14 cellular contexts compared by ENCODE assay signal in the genomic region with DNA sequence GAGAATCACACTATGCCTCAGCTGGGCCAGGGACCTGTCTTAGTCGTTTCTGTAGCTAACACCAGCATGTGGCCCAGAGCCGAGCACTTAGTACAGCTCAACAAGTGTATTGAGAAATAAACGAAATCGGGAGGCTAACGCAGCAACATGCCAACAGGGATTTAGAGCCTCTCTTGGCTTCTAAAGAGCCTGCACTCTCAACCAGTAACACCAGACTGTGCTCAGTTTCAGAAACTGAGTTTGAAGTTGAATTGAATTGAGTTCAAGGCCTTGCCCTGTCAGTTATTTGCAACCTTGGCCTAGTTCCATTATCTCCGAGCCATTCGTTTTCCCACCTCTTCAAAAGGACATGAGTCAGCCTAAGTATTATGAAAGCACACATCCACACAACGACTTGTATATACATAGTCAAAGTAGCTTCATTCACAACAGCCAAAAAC.
A peak's percentile ranks its signal among the peaks of the same experiment; 100 is the strongest.
DNase-seq lines count a peak whose midpoint lies in the region; ATAC-seq and TF ChIP-seq lines count a peak whose summit lies in the region.
"Had no signal": no experiment of that assay in that cellular context is flagged by ENCODE, and none has a peak within 500 bp of the region (broad histone marks: within the 10 kb centered on the region; RNA-seq: fewer than 3 reads in every experiment).

No MANE protein-coding gene starts in this region.

- intact Hi-C loops in IMR-90 (cut with micrococcal nuclease), result no loop called here
- intact Hi-C loops in right lobe of liver (cut with DNase I), result no loop called here
- intact Hi-C loops in transverse colon (cut with DNase I; ENCODE audit: low total_unique reads), result no loop called here

- peaks cover 5% of the 10 kb centered on the region; the same call in 1 of the 2 replicates for H3K4me1 ChIP-seq in IMR-90 (ENCODE audit: control insufficient read depth, insufficient read depth, low read length)
- H3K4me1 ChIP-seq in right lobe of liver, result no peaks in the 10 kb centered on the region
- H3K4me1 ChIP-seq in transverse colon, result peaks cover 0 to 11% (median 7%) of the 10 kb centered on the region in 4 donors

- in situ Hi-C loops in IMR-90 (cut with MboI; ENCODE audit: low sequenced_read_pairs), result no loop called here
- in situ Hi-C loops in transverse colon (cut with MboI; ENCODE audit: low pct_ligation_motif_present in 1 of 4, low pct_unique_long_range_greater_than_20kb in 1 of 4, low sequenced_read_pairs in 3 of 4), result no loop called here

- peak overlapping the region; percentile 30; the same call in 1 of the 2 replicates for H2BK20ac ChIP-seq in IMR-90 (ENCODE audit: low read depth, low read length)

- H3K9me3 ChIP-seq in IMR-90 (ENCODE audit: control insufficient read depth, insufficient read depth, low read length) (no peaks in the 10 kb centered on the region), right lobe of liver (no peaks in the 10 kb centered on the region), transverse colon (no peaks in the 10 kb centered on the region)
- H3K9me3 ChIP-seq: Peyer's patch had no signal

- no peak overlapping the region for H3K4me3 Mint-ChIP-seq in activated naive CD4-positive, alpha-beta T cell treated with anti-CD3 and anti-CD28 coated beads, Interleukin-2, amount 10 ng/mL, durations not matched to agents 7 days and 5 days
- H3K4me3 Mint-ChIP-seq: central memory CD8-positive, alpha-beta T cell; naive thymus-derived CD4-positive, alpha-beta T cell; T-helper 1 cell treated with Interleukin-12 subunit alpha and Interleukin-12 subunit beta and Interleukin-4 antibody, amounts not matched to agents 30 μg/mL and 1 μg/mL, for 36 hours had no signal

- POLR2A ChIA-PET in IMR-90 (lab: Charles Lee; ENCODE audit: unreplicated experiment), result no interaction called here

- 0 out of 2 replicates have a peak overlapping the region, but pooled peaks have one; percentile 3 for H4K91ac ChIP-seq in IMR-90 (ENCODE audit: insufficient read depth, low read depth, low read length)

- peak; percentile 84 for DNase-seq in IMR-90
- peak; percentile 61 for DNase-seq in dermis blood vessel endothelial cell
- DNase-seq in right lobe of liver, result no peak
- DNase-seq in transverse colon, result peak; percentile 45
- no peak for DNase-seq in erythroblast (lab: John Stamatoyannopoulos, UW)
- no peak for DNase-seq in activated naive CD4-positive, alpha-beta T cell treated with anti-CD3 and anti-CD28 coated beads, Interleukin-2, amount 10 ng/mL, durations not matched to agents 7 days and 5 days
- DNase-seq: activated effector memory CD4-positive, alpha-beta T cell treated with Interleukin-2 at 50 U/mL for 16 hours; naive thymus-derived CD4-positive, alpha-beta T cell; NCI-H1048; NCI-H446 treated with DMSO at 0.1 percent for 48 hours had no signal

- H2AK5ac ChIP-seq in IMR-90 (ENCODE audit: low read depth, low read length), result peak overlapping the region; percentile 54; the same call in 1 of the 2 replicates

- no peak; the same call in 1 of the 2 replicates for TF ChIP-seq RAD21 in IMR-90 (IDR thresholded peaks at IDR 0.05; ENCODE audit: low read length)

- TF ChIP-seq CTCF in IMR-90 (conservative IDR thresholded peaks at IDR 0.05; ENCODE audit: low read depth, low read length), result no peak
- no peak for TF ChIP-seq CTCF in right lobe of liver (IDR thresholded peaks at IDR 0.05)
- no peak for TF ChIP-seq CTCF in transverse colon (IDR thresholded peaks at IDR 0.05)

- H3K4me2 ChIP-seq in IMR-90 (ENCODE audit: low read depth, low read length), result no peak overlapping the region

- no peak overlapping the region for H3K27ac Mint-ChIP-seq in activated naive CD4-positive, alpha-beta T cell treated with anti-CD3 and anti-CD28 coated beads, Interleukin-2, amount 10 ng/mL, durations not matched to agents 7 days and 5 days
- H3K27ac Mint-ChIP-seq: naive thymus-derived CD4-positive, alpha-beta T cell; T-helper 1 cell treated with Interleukin-12 subunit alpha and Interleukin-12 subunit beta and Interleukin-4 antibody, amounts not matched to agents 30 μg/mL and 1 μg/mL, for 36 hours had no signal

- peak overlapping the region; percentile 25; the same call in 1 of the 2 replicates for H3K4ac ChIP-seq in IMR-90 (ENCODE audit: low read depth, low read length)

- H3K9me3 Mint-ChIP-seq in activated naive CD4-positive, alpha-beta T cell treated with anti-CD3 and anti-CD28 coated beads, Interleukin-2, amount 10 ng/mL, durations not matched to agents 7 days and 5 days, result no peaks in the 10 kb centered on the region
- H3K9me3 Mint-ChIP-seq: central memory CD8-positive, alpha-beta T cell; T-helper 1 cell treated with Interleukin-12 subunit alpha and Interleukin-12 subunit beta and Interleukin-4 antibody, amounts not matched to agents 30 μg/mL and 1 μg/mL, for 36 hours had no signal

- no peak overlapping the region for H4K8ac ChIP-seq in IMR-90 (ENCODE audit: low read depth in 2 of 2, low read length in 2 of 2)

- no peaks in the 10 kb centered on the region for H3K79me1 ChIP-seq in IMR-90 (ENCODE audit: low read depth in 1 of 2, low read length in 2 of 2)

- no peaks in the 10 kb centered on the region for H3K4me1 Mint-ChIP-seq in activated naive CD4-positive, alpha-beta T cell treated with anti-CD3 and anti-CD28 coated beads, Interleukin-2, amount 10 ng/mL, durations not matched to agents 7 days and 5 days
- H3K4me1 Mint-ChIP-seq: central memory CD8-positive, alpha-beta T cell; naive thymus-derived CD4-positive, alpha-beta T cell had no signal

- H4K20me1 ChIP-seq in IMR-90 (ENCODE audit: insufficient read depth, low read length), result no peaks in the 10 kb centered on the region

- TF ChIP-seq POLR2A in IMR-90 (IDR thresholded peaks at IDR 0.05; ENCODE audit: low read depth, low read length) (no peak), right lobe of liver (IDR thresholded peaks at IDR 0.05) (no peak), transverse colon (IDR thresholded peaks at IDR 0.05) (no peak), erythroblast (IDR thresholded peaks at IDR 0.05; ENCODE audit: low read length) (no peak)

- H3K14ac ChIP-seq in IMR-90 (replicated peaks; ENCODE audit: low read depth, low read length), result no peak overlapping the region

- H2AFZ ChIP-seq in IMR-90 (replicated peaks; ENCODE audit: low read length, poor library complexity), result peak overlapping the region; percentile 5

- H3K27me3 Mint-ChIP-seq in activated naive CD4-positive, alpha-beta T cell treated with anti-CD3 and anti-CD28 coated beads, Interleukin-2, amount 10 ng/mL, durations not matched to agents 7 days and 5 days, result no peaks in the 10 kb centered on the region

- dilution Hi-C loops in IMR-90 (cut with HindIII; ENCODE audit: low sequenced_read_pairs, unreplicated experiment), result no loop called here

- H3K18ac ChIP-seq in IMR-90 (ENCODE audit: low read depth, low read length), result no peak overlapping the region

- no peak overlapping the region for H3K56ac ChIP-seq in IMR-90 (ENCODE audit: extremely low read depth, insufficient read depth, low read length)

- H3K27ac ChIP-seq in IMR-90 (ENCODE audit: insufficient read depth, low read length) (no peak overlapping the region), right lobe of liver (no peak overlapping the region), transverse colon (peak overlapping the region; percentile 21 to 78 (median 38))

- no peak overlapping the region for H4K5ac ChIP-seq in IMR-90 (ENCODE audit: low read depth, low read length)

- H3K9me1 ChIP-seq in IMR-90 (ENCODE audit: insufficient read depth, low read length), result peaks cover 9% of the 10 kb centered on the region

- H2BK120ac ChIP-seq in IMR-90 (ENCODE audit: low read depth, low read length), result peak overlapping the region; percentile 7; the same call in 1 of the 2 replicates

- ATAC-seq in IMR-90 (ENCODE audit: low read depth), result peak; percentile 35; the same call in 1 of the 2 replicates
- peak in 3 of 4 donors; percentile 45 to 61 (median 60) for ATAC-seq in right lobe of liver
- ATAC-seq in GM19351 (IDR thresholded peaks at IDR 0.05; ENCODE audit: unreplicated experiment), result no peak
- ATAC-seq: naive thymus-derived CD4-positive, alpha-beta T cell had no signal

- H3K9ac ChIP-seq in IMR-90 (ENCODE audit: low read depth, low read length), result no peak overlapping the region

- H2BK15ac ChIP-seq in IMR-90 (ENCODE audit: low read depth, low read length), result 0 out of 3 replicates have a peak overlapping the region, but pooled peaks have one; percentile 18

- TF ChIP-seq EP300 in transverse colon (IDR thresholded peaks at IDR 0.05; ENCODE audit: low read depth), result no peak

- no peak overlapping the region for H2BK5ac ChIP-seq in IMR-90 (ENCODE audit: low read depth, low read length, poor library complexity, severe bottlenecking)

- no peaks in the 10 kb centered on the region for H3K36me3 Mint-ChIP-seq in activated naive CD4-positive, alpha-beta T cell treated with anti-CD3 and anti-CD28 coated beads, Interleukin-2, amount 10 ng/mL, durations not matched to agents 7 days and 5 days
- H3K36me3 Mint-ChIP-seq: naive thymus-derived CD4-positive, alpha-beta T cell had no signal

- no peak overlapping the region for H3K23ac ChIP-seq in IMR-90 (ENCODE audit: low read depth, low read length)

- H3K27me3 ChIP-seq in IMR-90 (ENCODE audit: control insufficient read depth, insufficient read depth, low read length), result no peaks in the 10 kb centered on the region
- H3K27me3 ChIP-seq in right lobe of liver, result no peaks in the 10 kb centered on the region
- H3K27me3 ChIP-seq in transverse colon, result no peaks in the 10 kb centered on the region
- H3K27me3 ChIP-seq: Peyer's patch had no signal

- H2AK9ac ChIP-seq in IMR-90 (replicated peaks; ENCODE audit: low read depth, low read length, poor library complexity), result no peak overlapping the region

- H3K4me3 ChIP-seq in IMR-90 (ENCODE audit: insufficient read depth, low read depth, low read length) (no peak overlapping the region), right lobe of liver (no peak overlapping the region), transverse colon (no peak overlapping the region)
- H3K4me3 ChIP-seq: Peyer's patch had no signal

- 82% methylated on average over 2 of the region's 8 CpGs; no CpG with 5 or more reads in 1 of the 2 experiments for WGBS in IMR-90 (ENCODE audit: extremely low coverage in 2 of 2, insufficient read length in 1 of 2), 2 experiments
- WGBS in right lobe of liver (ENCODE audit: insufficient coverage, low coverage, low lambda C conversion rate, missing lambda C conversion rate), result 60% methylated on average over 8 of the region's 8 CpGs
- WGBS in transverse colon (ENCODE audit: low coverage in 1 of 2), 2 donors, result 54% methylated on average over 8 of the region's 8 CpGs; no CpG with 5 or more reads in 1 of the 2 donors

- H3K36me3 ChIP-seq in IMR-90 (ENCODE audit: control insufficient read depth, insufficient read depth, low read length) (no peaks in the 10 kb centered on the region), right lobe of liver (no peaks in the 10 kb centered on the region), transverse colon (no peaks in the 10 kb centered on the region)
- H3K36me3 ChIP-seq: Peyer's patch had no signal

- CTCF ChIA-PET in IMR-90 (lab: Yijun Ruan, JAX), result no interaction called here
- CTCF ChIA-PET in activated naive CD4-positive, alpha-beta T cell treated with anti-CD3 and anti-CD28 coated beads, Interleukin-2, amount 10 ng/mL, durations not matched to agents 7 days and 5 days (lab: Charles Lee), result interaction anchor here (1.1 kb wide), 1 partner anchor 77 kb away, joined by 3 read pairs; no protein-coding TSS in a partner anchor

- no TSS peak for BruUV-seq in IMR-90 (replicated peaks; lab: Mats Ljungman, UMichigan)

TF ChIP-seq in IMR-90, 13 proteins besides CTCF, POLR2A, EP300 and RAD21 (continues in another document):
- TF ChIP-seq CEBPB (IDR thresholded peaks at IDR 0.05; ENCODE audit: low read depth, low read length), result peak; percentile 55; the same call in 1 of the 2 replicates

Comparison
In these comparisons a context has a peak if more than half of its experiments do, and no peak if none do; other contexts are left out.
1. DNase-seq: peak in IMR-90 (single experiment), dermis blood vessel endothelial cell (single experiment) and transverse colon (single experiment); none in right lobe of liver (0 of 3), erythroblast (0 of 2) and activated naive CD4-positive, alpha-beta T cell treated with anti-CD3 and anti-CD28 coated beads, Interleukin-2, amount 10 ng/mL, durations not matched to agents 7 days and 5 days (single experiment).
2. H3K27ac ChIP-seq: peak in transverse colon (4 of 4); none in IMR-90 (single experiment) and right lobe of liver (0 of 3).